Comparison of ENCODE assay signal across 11 cellular contexts in genomic region chr17:81102352-81102751, GRCh38.
"Had no signal": no experiment of that assay in that cellular context is flagged by ENCODE, and none has a peak within 500 bp of the region (broad histone marks: within the 10 kb centered on the region; RNA-seq: fewer than 3 reads in every experiment).

No MANE protein-coding gene starts in this region.

- H3K9me3 ChIP-seq: body of pancreas, heart right ventricle, left lung, lower lobe of right lung, testis, transverse colon had no signal

- H3K9me3 Mint-ChIP-seq: activated T-cell treated with anti-CD3 and anti-CD28 coated beads, Interleukin-2, amount 50 U/mL, for 72 hours; naive thymus-derived CD8-positive, alpha-beta T cell; neural crest cell had no signal

- H3K27ac ChIP-seq: body of pancreas, coronary artery, heart right ventricle, left lung, lower lobe of right lung, testis, transverse colon had no signal

- H3K4me3 ChIP-seq: body of pancreas, coronary artery, heart right ventricle, left lung, lower lobe of right lung, testis, transverse colon had no signal

- H3K4me3 Mint-ChIP-seq: activated naive CD8-positive, alpha-beta T cell; activated T-cell treated with anti-CD3 and anti-CD28 coated beads, Interleukin-2, amount 50 U/mL, for 72 hours; naive thymus-derived CD8-positive, alpha-beta T cell; neural crest cell had no signal

- H3K27me3 ChIP-seq: body of pancreas, heart right ventricle, left lung, testis, transverse colon had no signal

- H3K27ac Mint-ChIP-seq: activated naive CD8-positive, alpha-beta T cell; activated T-cell treated with anti-CD3 and anti-CD28 coated beads, Interleukin-2, amount 50 U/mL, for 72 hours had no signal

- H3K36me3 Mint-ChIP-seq: activated naive CD8-positive, alpha-beta T cell; naive thymus-derived CD8-positive, alpha-beta T cell had no signal

- H3K27me3 Mint-ChIP-seq: activated naive CD8-positive, alpha-beta T cell; naive thymus-derived CD8-positive, alpha-beta T cell had no signal
